In genomic region chr17:41103896-41104295, GRCh38 we compare ENCODE assay signal across 21 cellular contexts. TPM values are rescaled to one million over a fixed set of nuclear protein-coding genes. Genes with fewer than 3 reads are reported as not detected.
"Had no signal": no experiment of that assay in that cellular context is flagged by ENCODE, and none has a peak within 500 bp of the region (broad histone marks: within the 10 kb centered on the region; RNA-seq: fewer than 3 reads in every experiment).

No MANE protein-coding gene starts in this region.

- H3K9me3 ChIP-seq: gastroesophageal sphincter, right atrium auricular region, transverse colon, vagina had no signal

- H3K27me3 ChIP-seq: cardiac muscle cell, right atrium auricular region, transverse colon, vagina had no signal

- H3K36me3 ChIP-seq: cardiac muscle cell, gastroesophageal sphincter, right atrium auricular region, transverse colon, vagina had no signal

- H3K4me1 ChIP-seq: gastroesophageal sphincter, right atrium auricular region, transverse colon, vagina had no signal

- DNase-seq: activated CD4-positive, alpha-beta T cell treated with anti-CD3 and anti-CD28 coated beads for 1 hour; activated CD4-positive, alpha-beta T cell treated with anti-CD3 and anti-CD28 coated beads, Interleukin-2, amount 50 U/mL, for 48 hours; activated naive CD4-positive, alpha-beta T cell treated with anti-CD3 and anti-CD28 coated beads for 36 hours; activated naive CD8-positive, alpha-beta T cell treated with anti-CD3 and anti-CD28 coated beads, Interleukin-2, amount 50 U/mL, for 24 hours; erythroblast; hippocampal formation; left ventricle myocardium superior; nephron progenitor cell; small intestine; stimulated activated CD4-positive, alpha-beta T cell treated with anti-CD3 and anti-CD28 coated beads, Interleukin-4, amount 100 ng/mL, for 4 hours; stimulated activated naive CD8-positive, alpha-beta T cell treated with anti-CD3 and anti-CD28 coated beads, Interleukin-15, Interleukin-2, amounts not matched to agents 100 U/mL and 50 U/mL, for 24 hours; transverse colon had no signal

- ATAC-seq: activated naive CD8-positive, alpha-beta T cell treated with anti-CD3 and anti-CD28 coated beads, Interleukin-2, amount 50 U/mL, for 24 hours; gastroesophageal sphincter; left ventricle myocardium superior; stimulated activated naive CD8-positive, alpha-beta T cell treated with anti-CD3 and anti-CD28 coated beads, Interleukin-15, Interleukin-2, amounts not matched to agents 100 U/mL and 50 U/mL, for 24 hours had no signal

- H3K4me3 ChIP-seq: cardiac muscle cell, gastroesophageal sphincter, right atrium auricular region, transverse colon, vagina had no signal

- H3K27ac ChIP-seq: cardiac muscle cell, gastroesophageal sphincter, right atrium auricular region, transverse colon, vagina, VCaP had no signal

RNA-seq across cellular contexts. Expression of gene KRTAP4-9, which starts 1.3 kb away (rescaled TPM):
- total RNA-seq: activated naive CD4-positive, alpha-beta T cell treated with anti-CD3 and anti-CD28 coated beads for 36 hours; activated T-helper 2 cell treated with anti-CD3 and anti-CD28 coated beads, Interferon-gamma antibody, Interleukin-2, Interleukin-4, amounts not matched to agents 10 μg/mL and 5 μg/mL and 100 μg/mL, durations not matched to agents 14 hours and 24 hours and 36 hours; cardiac muscle cell; gastroesophageal sphincter; left ventricle myocardium superior; mesenteric fat pad; omental fat pad; progenitor cell of endocrine pancreas; right atrium auricular region; transverse colon; vagina had no signal
- polyA plus RNA-seq: cardiac muscle cell, small intestine had no signal

RNA-seq across cellular contexts. Expression of gene KRTAP4-16, which starts 1.9 kb away (rescaled TPM):
- total RNA-seq: activated naive CD4-positive, alpha-beta T cell treated with anti-CD3 and anti-CD28 coated beads for 36 hours; activated T-helper 2 cell treated with anti-CD3 and anti-CD28 coated beads, Interferon-gamma antibody, Interleukin-2, Interleukin-4, amounts not matched to agents 10 μg/mL and 5 μg/mL and 100 μg/mL, durations not matched to agents 14 hours and 24 hours and 36 hours; cardiac muscle cell; gastroesophageal sphincter; left ventricle myocardium superior; mesenteric fat pad; omental fat pad; progenitor cell of endocrine pancreas; right atrium auricular region; transverse colon; vagina had no signal
- polyA plus RNA-seq: cardiac muscle cell, small intestine had no signal

RNA-seq across cellular contexts. Expression of gene KRTAP4-8, which starts 6.0 kb away (rescaled TPM):
- total RNA-seq: activated naive CD4-positive, alpha-beta T cell treated with anti-CD3 and anti-CD28 coated beads for 36 hours; activated T-helper 2 cell treated with anti-CD3 and anti-CD28 coated beads, Interferon-gamma antibody, Interleukin-2, Interleukin-4, amounts not matched to agents 10 μg/mL and 5 μg/mL and 100 μg/mL, durations not matched to agents 14 hours and 24 hours and 36 hours; cardiac muscle cell; gastroesophageal sphincter; left ventricle myocardium superior; mesenteric fat pad; omental fat pad; progenitor cell of endocrine pancreas; right atrium auricular region; transverse colon; vagina had no signal
- polyA plus RNA-seq: cardiac muscle cell, small intestine had no signal

RNA-seq across cellular contexts. Expression of gene KRTAP4-11, which starts 14.3 kb away (rescaled TPM):
- total RNA-seq: activated naive CD4-positive, alpha-beta T cell treated with anti-CD3 and anti-CD28 coated beads for 36 hours; activated T-helper 2 cell treated with anti-CD3 and anti-CD28 coated beads, Interferon-gamma antibody, Interleukin-2, Interleukin-4, amounts not matched to agents 10 μg/mL and 5 μg/mL and 100 μg/mL, durations not matched to agents 14 hours and 24 hours and 36 hours; cardiac muscle cell; gastroesophageal sphincter; left ventricle myocardium superior; mesenteric fat pad; omental fat pad; progenitor cell of endocrine pancreas; right atrium auricular region; transverse colon; vagina had no signal
- polyA plus RNA-seq: cardiac muscle cell, small intestine had no signal

RNA-seq across cellular contexts. Expression of gene KRTAP4-7, which starts 19.9 kb away (rescaled TPM):
- total RNA-seq: activated naive CD4-positive, alpha-beta T cell treated with anti-CD3 and anti-CD28 coated beads for 36 hours; activated T-helper 2 cell treated with anti-CD3 and anti-CD28 coated beads, Interferon-gamma antibody, Interleukin-2, Interleukin-4, amounts not matched to agents 10 μg/mL and 5 μg/mL and 100 μg/mL, durations not matched to agents 14 hours and 24 hours and 36 hours; cardiac muscle cell; gastroesophageal sphincter; left ventricle myocardium superior; mesenteric fat pad; omental fat pad; progenitor cell of endocrine pancreas; right atrium auricular region; transverse colon; vagina had no signal
- polyA plus RNA-seq: cardiac muscle cell, small intestine had no signal
